In the genomic region with DNA sequence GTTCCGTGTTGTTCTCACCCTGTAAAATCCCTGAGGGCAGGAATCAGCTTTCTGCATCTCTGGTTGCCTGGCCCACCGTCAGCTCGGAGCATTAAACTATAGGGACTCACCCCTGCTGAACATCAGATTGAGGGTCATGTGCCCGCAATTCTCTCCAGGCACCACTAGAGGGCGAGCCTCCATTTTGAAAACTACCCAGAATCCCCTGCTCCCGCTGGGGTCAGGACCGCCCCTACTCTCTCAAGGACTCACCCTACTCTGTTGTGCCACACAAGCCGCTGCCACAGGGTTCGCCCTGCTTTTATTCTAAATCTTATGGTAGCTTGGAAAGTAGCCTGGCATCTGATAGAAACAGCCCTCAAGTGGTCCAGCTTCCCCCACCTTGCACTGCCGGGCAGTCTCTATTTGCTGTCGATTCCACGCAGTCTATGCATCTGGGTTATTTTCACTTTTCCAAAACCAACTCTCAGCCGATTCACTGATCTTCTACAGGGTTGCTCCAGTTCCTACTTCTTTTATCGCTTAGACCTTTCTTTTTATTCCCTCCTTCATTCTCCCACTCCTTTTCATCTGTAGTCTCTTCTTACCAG, we compare ENCODE assay signal across 1 cellular context.
TF ChIP-seq lines count a peak whose summit lies in the region.

No MANE protein-coding gene starts in this region.

TF ChIP-seq in H1, 55 proteins besides CTCF, POLR2A, EP300 and RAD21 (continued from another document):
- TF ChIP-seq CBX8 (IDR thresholded peaks at IDR 0.05; ENCODE audit: borderline replicate concordance, low read depth, low read length) (no peak), SUZ12 (IDR thresholded peaks at IDR 0.05; ENCODE audit: low read length) (no peak), NRF1 (IDR thresholded peaks at IDR 0.05; ENCODE audit: low read depth, low read length) (no peak), RFX5 (IDR thresholded peaks at IDR 0.05; ENCODE audit: borderline replicate concordance, low read depth, low read length) (no peak), RXRA (IDR thresholded peaks at IDR 0.05; ENCODE audit: insufficient read depth, low read depth, low read length) (no peak), TCF12 (IDR thresholded peaks at IDR 0.05; ENCODE audit: low read depth, low read length) (no peak), BRCA1 (IDR thresholded peaks at IDR 0.05; ENCODE audit: low read depth, low read length) (no peak), POU5F1 (IDR thresholded peaks at IDR 0.05; ENCODE audit: low read depth, low read length) (no peak), HDAC2 (IDR thresholded peaks at IDR 0.05; ENCODE audit: borderline replicate concordance in 1 of 2, low read depth in 2 of 2, low read length in 2 of 2) (no peak), SIRT6 (IDR thresholded peaks at IDR 0.05; ENCODE audit: low read length) (no peak), YY1 (IDR thresholded peaks at IDR 0.05; ENCODE audit: low read depth, low read length) (peak; percentile 67), HDAC6 (IDR thresholded peaks at IDR 0.05; ENCODE audit: low read depth, low read length) (no peak), NANOG (IDR thresholded peaks at IDR 0.05; ENCODE audit: insufficient read depth, low read depth, low read length, poor library complexity, severe bottlenecking) (no peak), SAP30 (IDR thresholded peaks at IDR 0.05; ENCODE audit: insufficient read depth, insufficient replicate concordance, low read length) (no peak), BACH1 (IDR thresholded peaks at IDR 0.05; ENCODE audit: low read length) (no peak), PHF8 (conservative IDR thresholded peaks at IDR 0.05; ENCODE audit: low read depth, low read length) (no peak), GTF2F1 (IDR thresholded peaks at IDR 0.05; ENCODE audit: borderline replicate concordance, low read depth, low read length) (no peak), TBP (IDR thresholded peaks at IDR 0.05; ENCODE audit: low read depth, low read length) (no peak), SP4 (IDR thresholded peaks at IDR 0.05; ENCODE audit: low read length) (no peak), CREB1 (IDR thresholded peaks at IDR 0.05) (no peak), KDM4A (IDR thresholded peaks at IDR 0.05; ENCODE audit: low read depth, low read length, severe bottlenecking) (no peak), ASH2L (IDR thresholded peaks at IDR 0.05; ENCODE audit: low read length) (no peak), CTBP2 (IDR thresholded peaks at IDR 0.05; ENCODE audit: borderline replicate concordance, insufficient read depth, insufficient read length, low read length) (no peak), E2F6 (IDR thresholded peaks at IDR 0.05) (no peak), USF2 (IDR thresholded peaks at IDR 0.05; ENCODE audit: low read length) (peak; percentile 42)
- TF ChIP-seq, protein P1, sequence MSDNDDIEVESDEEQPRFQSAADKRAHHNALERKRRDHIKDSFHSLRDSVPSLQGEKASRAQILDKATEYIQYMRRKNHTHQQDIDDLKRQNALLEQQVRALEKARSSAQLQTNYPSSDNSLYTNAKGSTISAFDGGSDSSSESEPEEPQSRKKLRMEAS (IDR thresholded peaks at IDR 0.05): peak; percentile 35; the same call in 1 of the 2 replicates
- TF ChIP-seq, protein P2, sequence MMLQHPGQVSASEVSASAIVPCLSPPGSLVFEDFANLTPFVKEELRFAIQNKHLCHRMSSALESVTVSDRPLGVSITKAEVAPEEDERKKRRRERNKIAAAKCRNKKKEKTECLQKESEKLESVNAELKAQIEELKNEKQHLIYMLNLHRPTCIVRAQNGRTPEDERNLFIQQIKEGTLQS (IDR thresholded peaks at IDR 0.05; ENCODE audit: insufficient read depth, low read depth, low read length): 0 out of 2 replicates have a peak, but pooled peaks have one; percentile 56
